ENCODE assay signal across 1 cellular context in the genomic region with DNA sequence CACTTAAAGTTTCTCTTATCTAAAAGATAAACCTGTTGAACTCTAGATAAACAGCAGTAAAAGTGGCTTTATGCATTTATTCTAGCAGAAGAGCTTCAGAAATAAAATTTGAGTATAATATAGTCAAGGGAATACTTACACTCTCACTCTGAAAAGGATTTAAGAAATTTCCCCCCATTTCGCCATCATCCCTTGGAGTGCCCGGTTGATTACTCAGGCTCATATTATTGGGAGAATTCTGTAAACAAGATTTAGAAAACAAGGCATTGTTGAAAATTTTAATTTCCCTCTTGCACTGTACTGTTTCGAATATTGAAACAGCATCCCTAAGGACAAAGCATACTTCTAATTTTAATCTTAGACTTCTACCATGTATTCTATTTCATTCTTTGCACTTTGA.
TF ChIP-seq lines count a peak whose summit lies in the region.

No MANE protein-coding gene starts in this region.

TF ChIP-seq in endothelial cell of umbilical vein, 7 proteins besides CTCF, POLR2A, EP300 and RAD21:
- TF ChIP-seq GATA2 (IDR thresholded peaks at IDR 0.05; ENCODE audit: insufficient read depth, insufficient read length, low read depth, low read length) (no peak), POLR2AphosphoS5 (IDR thresholded peaks at IDR 0.05; ENCODE audit: insufficient read depth, low read depth, low read length) (no peak), MYC (IDR thresholded peaks at IDR 0.05; ENCODE audit: low read depth, low read length) (no peak), MAX (IDR thresholded peaks at IDR 0.05; ENCODE audit: insufficient read depth, insufficient read length) (no peak), FOS (IDR thresholded peaks at IDR 0.05; ENCODE audit: borderline replicate concordance, insufficient read depth, low read length) (no peak), JUN (IDR thresholded peaks at IDR 0.05; ENCODE audit: borderline replicate concordance, insufficient read depth, insufficient read length, low read depth) (no peak), EZH2 (IDR thresholded peaks at IDR 0.05; ENCODE audit: borderline replicate concordance, low read depth, low read length, severe bottlenecking) (no peak)
